1 cellular context compared by ENCODE assay signal in the genomic region with DNA sequence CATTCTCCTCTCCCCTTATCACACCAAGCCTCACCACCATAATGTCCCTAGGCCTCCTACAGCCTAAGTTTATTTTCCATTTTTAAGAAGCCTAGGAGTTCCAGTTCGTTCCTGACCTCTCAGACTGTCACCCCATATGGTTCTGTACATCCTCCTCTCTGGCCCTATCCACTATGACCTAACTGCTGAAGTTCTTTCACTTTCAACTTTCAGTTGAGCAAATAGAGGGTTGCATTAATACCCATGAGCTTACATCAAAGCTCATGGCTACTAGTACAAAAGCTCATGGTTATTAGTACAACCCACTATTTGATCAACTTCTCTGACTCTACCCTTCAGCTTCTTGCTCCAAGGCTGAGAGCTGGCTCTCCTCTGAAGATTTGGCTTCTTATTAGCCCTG.
TF ChIP-seq lines count a peak whose summit lies in the region.

No MANE protein-coding gene starts in this region.

TF ChIP-seq in GM23338, 12 proteins besides CTCF, POLR2A, EP300 and RAD21 (continued from another document):
- TF ChIP-seq, protein P1, sequence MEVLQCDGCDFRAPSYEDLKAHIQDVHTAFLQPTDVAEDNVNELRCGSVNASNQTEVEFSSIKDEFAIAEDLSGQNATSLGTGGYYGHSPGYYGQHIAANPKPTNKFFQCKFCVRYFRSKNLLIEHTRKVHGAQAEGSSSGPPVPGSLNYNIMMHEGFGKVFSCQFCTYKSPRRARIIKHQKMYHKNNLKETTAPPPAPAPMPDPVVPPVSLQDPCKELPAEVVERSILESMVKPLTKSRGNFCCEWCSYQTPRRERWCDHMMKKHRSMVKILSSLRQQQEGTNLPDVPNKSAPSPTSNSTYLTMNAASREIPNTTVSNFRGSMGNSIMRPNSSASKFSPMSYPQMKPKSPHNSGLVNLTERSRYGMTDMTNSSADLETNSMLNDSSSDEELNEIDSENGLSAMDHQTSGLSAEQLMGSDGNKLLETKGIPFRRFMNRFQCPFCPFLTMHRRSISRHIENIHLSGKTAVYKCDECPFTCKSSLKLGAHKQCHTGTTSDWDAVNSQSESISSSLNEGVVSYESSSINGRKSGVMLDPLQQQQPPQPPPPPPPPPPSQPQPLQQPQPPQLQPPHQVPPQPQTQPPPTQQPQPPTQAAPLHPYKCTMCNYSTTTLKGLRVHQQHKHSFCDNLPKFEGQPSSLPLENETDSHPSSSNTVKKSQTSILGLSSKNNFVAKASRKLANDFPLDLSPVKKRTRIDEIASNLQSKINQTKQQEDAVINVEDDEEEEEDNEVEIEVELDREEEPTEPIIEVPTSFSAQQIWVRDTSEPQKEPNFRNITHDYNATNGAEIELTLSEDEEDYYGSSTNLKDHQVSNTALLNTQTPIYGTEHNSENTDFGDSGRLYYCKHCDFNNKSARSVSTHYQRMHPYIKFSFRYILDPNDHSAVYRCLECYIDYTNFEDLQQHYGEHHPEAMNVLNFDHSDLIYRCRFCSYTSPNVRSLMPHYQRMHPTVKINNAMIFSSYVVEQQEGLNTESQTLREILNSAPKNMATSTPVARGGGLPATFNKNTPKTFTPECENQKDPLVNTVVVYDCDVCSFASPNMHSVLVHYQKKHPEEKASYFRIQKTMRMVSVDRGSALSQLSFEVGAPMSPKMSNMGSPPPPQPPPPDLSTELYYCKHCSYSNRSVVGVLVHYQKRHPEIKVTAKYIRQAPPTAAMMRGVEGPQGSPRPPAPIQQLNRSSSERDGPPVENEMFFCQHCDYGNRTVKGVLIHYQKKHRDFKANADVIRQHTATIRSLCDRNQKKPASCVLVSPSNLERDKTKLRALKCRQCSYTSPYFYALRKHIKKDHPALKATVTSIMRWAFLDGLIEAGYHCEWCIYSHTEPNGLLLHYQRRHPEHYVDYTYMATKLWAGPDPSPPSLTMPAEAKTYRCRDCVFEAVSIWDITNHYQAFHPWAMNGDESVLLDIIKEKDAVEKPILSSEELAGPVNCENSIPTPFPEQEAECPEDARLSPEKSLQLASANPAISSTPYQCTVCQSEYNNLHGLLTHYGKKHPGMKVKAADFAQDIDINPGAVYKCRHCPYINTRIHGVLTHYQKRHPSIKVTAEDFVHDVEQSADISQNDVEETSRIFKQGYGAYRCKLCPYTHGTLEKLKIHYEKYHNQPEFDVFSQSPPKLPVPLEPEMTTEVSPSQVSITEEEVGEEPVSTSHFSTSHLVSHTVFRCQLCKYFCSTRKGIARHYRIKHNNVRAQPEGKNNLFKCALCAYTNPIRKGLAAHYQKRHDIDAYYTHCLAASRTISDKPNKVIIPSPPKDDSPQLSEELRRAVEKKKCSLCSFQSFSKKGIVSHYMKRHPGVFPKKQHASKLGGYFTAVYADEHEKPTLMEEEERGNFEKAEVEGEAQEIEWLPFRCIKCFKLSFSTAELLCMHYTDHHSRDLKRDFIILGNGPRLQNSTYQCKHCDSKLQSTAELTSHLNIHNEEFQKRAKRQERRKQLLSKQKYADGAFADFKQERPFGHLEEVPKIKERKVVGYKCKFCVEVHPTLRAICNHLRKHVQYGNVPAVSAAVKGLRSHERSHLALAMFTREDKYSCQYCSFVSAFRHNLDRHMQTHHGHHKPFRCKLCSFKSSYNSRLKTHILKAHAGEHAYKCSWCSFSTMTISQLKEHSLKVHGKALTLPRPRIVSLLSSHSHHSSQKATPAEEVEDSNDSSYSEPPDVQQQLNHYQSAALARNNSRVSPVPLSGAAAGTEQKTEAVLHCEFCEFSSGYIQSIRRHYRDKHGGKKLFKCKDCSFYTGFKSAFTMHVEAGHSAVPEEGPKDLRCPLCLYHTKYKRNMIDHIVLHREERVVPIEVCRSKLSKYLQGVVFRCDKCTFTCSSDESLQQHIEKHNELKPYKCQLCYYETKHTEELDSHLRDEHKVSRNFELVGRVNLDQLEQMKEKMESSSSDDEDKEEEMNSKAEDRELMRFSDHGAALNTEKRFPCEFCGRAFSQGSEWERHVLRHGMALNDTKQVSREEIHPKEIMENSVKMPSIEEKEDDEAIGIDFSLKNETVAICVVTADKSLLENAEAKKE (CRISPR knock-in tag; IDR thresholded peaks at IDR 0.05): no peak
- TF ChIP-seq ZNF114 (CRISPR knock-in tag; IDR thresholded peaks at IDR 0.05) (no peak), EZH2phosphoT487 (IDR thresholded peaks at IDR 0.05; ENCODE audit: unreplicated experiment) (no peak), ZNF331 (CRISPR knock-in tag; IDR thresholded peaks at IDR 0.05; ENCODE audit: low read depth) (no peak), CREB1 (CRISPR knock-in tag; IDR thresholded peaks at IDR 0.05; ENCODE audit: low read depth) (no peak), JUNB (IDR thresholded peaks at IDR 0.05; ENCODE audit: unreplicated experiment) (no peak), REST (IDR thresholded peaks at IDR 0.05; ENCODE audit: unreplicated experiment) (no peak), STAT1 (IDR thresholded peaks at IDR 0.05; ENCODE audit: unreplicated experiment) (no peak), NANOG (IDR thresholded peaks at IDR 0.05; ENCODE audit: borderline replicate concordance) (no peak), ETS1 (IDR thresholded peaks at IDR 0.05) (no peak)
